20 cellular contexts compared by ENCODE assay signal in genomic region chr10:107166378-107166777, GRCh38. TPM values are rescaled to one million over a fixed set of nuclear protein-coding genes. Genes with fewer than 3 reads are reported as not detected.
"Had no signal": no experiment of that assay in that cellular context is flagged by ENCODE, and none has a peak within 500 bp of the region (broad histone marks: within the 10 kb centered on the region; RNA-seq: fewer than 3 reads in every experiment).

No MANE protein-coding gene starts in this region.

- H3K9me3 Mint-ChIP-seq: activated B cell treated with CpG ODN at 0.5 μM for 24 hours had no signal

- H3K4me3 ChIP-seq: coronary artery, gastrocnemius medialis, thyroid gland, vagina had no signal

- H3K36me3 ChIP-seq: gastrocnemius medialis, thyroid gland, vagina had no signal

- H3K4me1 ChIP-seq: gastrocnemius medialis, vagina had no signal

- H3K9me3 ChIP-seq: gastrocnemius medialis, thyroid gland, vagina had no signal

- H3K4me3 Mint-ChIP-seq: activated B cell treated with CpG ODN at 0.5 μM for 24 hours; activated CD8-positive, alpha-beta T cell treated with anti-CD3 and anti-CD28 coated beads, Interleukin-2, amount 10 ng/mL, durations not matched to agents 7 days and 5 days; activated naive CD4-positive, alpha-beta T cell treated with anti-CD3 and anti-CD28 coated beads for 36 hours; activated naive CD8-positive, alpha-beta T cell treated with anti-CD3 and anti-CD28 coated beads, Interleukin-2, amount 50 U/mL, for 24 hours; activated T-cell treated with anti-CD3 and anti-CD28 coated beads, Interleukin-2, amount 50 U/mL, for 24 hours; central memory CD8-positive, alpha-beta T cell; naive thymus-derived CD8-positive, alpha-beta T cell; T-cell had no signal

- H3K36me3 Mint-ChIP-seq: T-cell had no signal

- H3K27ac Mint-ChIP-seq: activated B cell treated with CpG ODN at 0.5 μM for 24 hours; activated CD8-positive, alpha-beta T cell treated with anti-CD3 and anti-CD28 coated beads, Interleukin-2, amount 10 ng/mL, durations not matched to agents 7 days and 5 days; activated naive CD4-positive, alpha-beta T cell treated with anti-CD3 and anti-CD28 coated beads for 36 hours; activated naive CD8-positive, alpha-beta T cell treated with anti-CD3 and anti-CD28 coated beads, Interleukin-2, amount 50 U/mL, for 24 hours; activated T-cell treated with anti-CD3 and anti-CD28 coated beads, Interleukin-2, amount 50 U/mL, for 24 hours; naive thymus-derived CD8-positive, alpha-beta T cell; T-cell had no signal

- H3K27ac ChIP-seq: coronary artery, gastrocnemius medialis, thyroid gland, vagina had no signal

- H3K4me1 Mint-ChIP-seq: activated B cell treated with CpG ODN at 0.5 μM for 24 hours; central memory CD8-positive, alpha-beta T cell; T-cell had no signal

- H3K27me3 ChIP-seq: thyroid gland had no signal

- DNase-seq: activated B cell treated with CpG ODN at 0.5 μM for 24 hours; activated CD4-positive, alpha-beta T cell treated with anti-CD3 and anti-CD28 coated beads for 48 hours; activated CD8-positive, alpha-beta T cell treated with anti-CD3 and anti-CD28 coated beads, Interleukin-2, amount 10 ng/mL, durations not matched to agents 7 days and 5 days; activated naive CD4-positive, alpha-beta T cell treated with anti-CD3 and anti-CD28 coated beads for 36 hours; activated naive CD8-positive, alpha-beta T cell treated with anti-CD3 and anti-CD28 coated beads, Interleukin-2, amount 50 U/mL, for 24 hours; activated T-cell treated with anti-CD3 and anti-CD28 coated beads, Interleukin-2, amount 50 U/mL, for 24 hours; aorta; gastrocnemius medialis; head of caudate nucleus; mesenchymal stem cell; naive thymus-derived CD8-positive, alpha-beta T cell; nucleus accumbens; posterior cingulate gyrus; stimulated activated CD4-positive, alpha-beta T cell treated with anti-CD3 and anti-CD28 coated beads, Interleukin-2, amount 100 ng/mL, for 24 hours; stimulated activated naive CD4-positive, alpha-beta T cell treated with Interleukin-2 at 50 U/mL for 16 hours; T-cell; thyroid gland had no signal

RNA-seq across cellular contexts. Expression of gene SORCS1, which starts 1.9 kb away (rescaled TPM):
- total RNA-seq: activated B cell treated with CpG ODN at 0.5 μM for 24 hours; activated CD8-positive, alpha-beta T cell treated with anti-CD3 and anti-CD28 coated beads, Interleukin-2, amount 10 ng/mL, durations not matched to agents 7 days and 5 days; activated naive CD4-positive, alpha-beta T cell treated with anti-CD3 and anti-CD28 coated beads for 36 hours; naive thymus-derived CD8-positive, alpha-beta T cell; T-cell had no signal
- polyA plus RNA-seq: aorta; naive thymus-derived CD8-positive, alpha-beta T cell had no signal
